ENCODE assay signal across 9 cellular contexts in genomic region chr1:17653728-17654351, GRCh38.
DNase-seq lines count a peak whose midpoint lies in the region; ATAC-seq and TF ChIP-seq lines count a peak whose summit lies in the region.
"Had no signal": no experiment of that assay in that cellular context is flagged by ENCODE, and none has a peak within 500 bp of the region (broad histone marks: within the 10 kb centered on the region; RNA-seq: fewer than 3 reads in every experiment).

No MANE protein-coding gene starts in this region.

- H3K4me3 ChIP-seq in GM23338 (no peak overlapping the region), body of pancreas (no peak overlapping the region), kidney epithelial cell (ENCODE audit: low read depth, low read length) (no peak overlapping the region)
- H3K4me3 ChIP-seq: lung had no signal

- no peaks in the 10 kb centered on the region for H3K9me2 ChIP-seq in GM23338 (ENCODE audit: insufficient read depth)

- H3K27ac Mint-ChIP-seq in GM23338 = no peak overlapping the region

- H3K27me3 ChIP-seq in GM23338 (ENCODE audit: insufficient read depth) (no peaks in the 10 kb centered on the region), body of pancreas (no peaks in the 10 kb centered on the region), kidney epithelial cell (ENCODE audit: control insufficient read depth, insufficient read depth, low read length) (no peaks in the 10 kb centered on the region)

- ATAC-seq in GM23338 (peak; percentile 92), body of pancreas (no peak), GM18502 (IDR thresholded peaks at IDR 0.05; ENCODE audit: poor library complexity, unreplicated experiment) (no peak), GM18867 (IDR thresholded peaks at IDR 0.05; ENCODE audit: unreplicated experiment) (no peak)

- no peaks in the 10 kb centered on the region; the same call in 2 of the 3 replicates for H3K9me3 Mint-ChIP-seq in GM23338

- H3K36me3 Mint-ChIP-seq in GM23338 (ENCODE audit: low read depth) = peaks cover 36% of the 10 kb centered on the region

- H3K4me2 ChIP-seq in GM23338 = no peak overlapping the region

- H3K27ac ChIP-seq in C4-2B (no peak overlapping the region), GM23338 (ENCODE audit: low read depth) (no peak overlapping the region), body of pancreas (no peak overlapping the region)

- no peaks in the 10 kb centered on the region for H3K9me3 ChIP-seq in body of pancreas

- H3K79me2 ChIP-seq in GM23338 (replicated peaks; ENCODE audit: insufficient read depth) = no peaks in the 10 kb centered on the region

- TF ChIP-seq POLR2A in body of pancreas (IDR thresholded peaks at IDR 0.05) = no peak

- no peaks in the 10 kb centered on the region for H3K4me1 Mint-ChIP-seq in GM23338

- no peak overlapping the region for H3K4me3 Mint-ChIP-seq in GM23338

- no peak overlapping the region for H2AFZ ChIP-seq in GM23338

- TF ChIP-seq CTCF in C4-2B (conservative IDR thresholded peaks at IDR 0.05) (peak; percentile 64), GM23338 (conservative IDR thresholded peaks at IDR 0.05; ENCODE audit: low read depth in 2 of 2) (peak; percentile 73 to 81), body of pancreas (IDR thresholded peaks at IDR 0.05) (peak in 6 of 7 experiments; percentile 39 to 51 (median 45)), kidney epithelial cell (IDR thresholded peaks at IDR 0.05; ENCODE audit: insufficient read depth, low read length, poor library complexity, severe bottlenecking) (peak; percentile 88)

- no peaks in the 10 kb centered on the region for H4K20me1 ChIP-seq in GM23338 (replicated peaks; ENCODE audit: insufficient read depth)

- WGBS in body of pancreas, 2 donors = 62 to 69% methylated on average over 7 to 9 of the region's 9 CpGs

- H3K4me1 ChIP-seq in GM23338 (ENCODE audit: insufficient read depth) (no peaks in the 10 kb centered on the region), body of pancreas (peaks cover 5% of the 10 kb centered on the region)

- intact Hi-C loops in body of pancreas (cut with DNase I) = loop anchor here (10.0 kb wide), 1 partner anchor 441 kb away; no protein-coding TSS in a partner anchor

- no peaks in the 10 kb centered on the region for H3F3A ChIP-seq in GM23338 (replicated peaks; ENCODE audit: low read depth)

- peak; percentile 80 for DNase-seq in GM23338 (ENCODE audit: low spot score)
- DNase-seq in OCI-M1 (lab: John Stamatoyannopoulos, UW) = peak; percentile 58
- DNase-seq in body of pancreas = peak in 3 of 4 donors; percentile 45 to 52 (median 50)
- no peak for DNase-seq in kidney epithelial cell (ENCODE audit: low read depth)
- peak; percentile 50 for DNase-seq in stimulated activated CD8-positive, alpha-beta memory T cell treated with anti-CD3 and anti-CD28 coated beads, Interleukin-4, amount 100 ng/mL, for 48 hours

- peaks cover 4% of the 10 kb centered on the region; the same call in 1 of the 2 replicates for H3K36me3 ChIP-seq in GM23338 (ENCODE audit: insufficient read depth)
- peaks cover 10 to 31% of the 10 kb centered on the region in 2 donors for H3K36me3 ChIP-seq in body of pancreas (replicated peaks in 1 of 2; ENCODE audit: insufficient read depth in 1 of 2, low read depth in 2 of 2)
- peaks cover 2% of the 10 kb centered on the region for H3K36me3 ChIP-seq in kidney epithelial cell (ENCODE audit: control insufficient read depth, insufficient read depth, low read length)

- H3K27me3 Mint-ChIP-seq in GM23338 (ENCODE audit: insufficient read depth, low read depth, poor library complexity) = peaks cover 3% of the 10 kb centered on the region

TF ChIP-seq in GM23338, 12 proteins besides CTCF, POLR2A, EP300 and RAD21 (continues in another document):
- TF ChIP-seq NANOG (IDR thresholded peaks at IDR 0.05; ENCODE audit: borderline replicate concordance) (no peak), JUNB (IDR thresholded peaks at IDR 0.05; ENCODE audit: unreplicated experiment) (no peak), ZNF462 (CRISPR knock-in tag; IDR thresholded peaks at IDR 0.05) (no peak), POLR2AphosphoS5 (IDR thresholded peaks at IDR 0.05; ENCODE audit: low read depth) (no peak), STAT1 (IDR thresholded peaks at IDR 0.05; ENCODE audit: unreplicated experiment) (no peak), ZNF114 (CRISPR knock-in tag; IDR thresholded peaks at IDR 0.05) (no peak), EZH2 (IDR thresholded peaks at IDR 0.05; ENCODE audit: low read depth, unreplicated experiment) (no peak), CREB1 (CRISPR knock-in tag; IDR thresholded peaks at IDR 0.05; ENCODE audit: low read depth) (no peak), ZNF331 (CRISPR knock-in tag; IDR thresholded peaks at IDR 0.05; ENCODE audit: low read depth) (no peak), EZH2phosphoT487 (IDR thresholded peaks at IDR 0.05; ENCODE audit: unreplicated experiment) (no peak)
- TF ChIP-seq, protein P1, sequence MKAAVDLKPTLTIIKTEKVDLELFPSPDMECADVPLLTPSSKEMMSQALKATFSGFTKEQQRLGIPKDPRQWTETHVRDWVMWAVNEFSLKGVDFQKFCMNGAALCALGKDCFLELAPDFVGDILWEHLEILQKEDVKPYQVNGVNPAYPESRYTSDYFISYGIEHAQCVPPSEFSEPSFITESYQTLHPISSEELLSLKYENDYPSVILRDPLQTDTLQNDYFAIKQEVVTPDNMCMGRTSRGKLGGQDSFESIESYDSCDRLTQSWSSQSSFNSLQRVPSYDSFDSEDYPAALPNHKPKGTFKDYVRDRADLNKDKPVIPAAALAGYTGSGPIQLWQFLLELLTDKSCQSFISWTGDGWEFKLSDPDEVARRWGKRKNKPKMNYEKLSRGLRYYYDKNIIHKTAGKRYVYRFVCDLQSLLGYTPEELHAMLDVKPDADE (IDR thresholded peaks at IDR 0.05) = no peak
